21 cellular contexts compared by ENCODE assay signal in genomic region chr6:137848672-137849071, GRCh38. TPM values are rescaled to one million over a fixed set of nuclear protein-coding genes. Genes with fewer than 3 reads are reported as not detected.
DNase-seq lines count a peak whose midpoint lies in the region; ATAC-seq and TF ChIP-seq lines count a peak whose summit lies in the region.
"Had no signal": no experiment of that assay in that cellular context is flagged by ENCODE, and none has a peak within 500 bp of the region (broad histone marks: within the 10 kb centered on the region; RNA-seq: fewer than 3 reads in every experiment).

No MANE protein-coding gene starts in this region.

- CTCF ChIA-PET in IMR-90 (lab: Yijun Ruan, JAX), result interaction anchor here (1.0 to 1.1 kb wide), 2 partner anchors 14 to 49 kb away, joined by 3 to 4 read pairs; no protein-coding TSS in a partner anchor

- H3K18ac ChIP-seq in IMR-90 (ENCODE audit: low read depth, low read length), result peak overlapping the region; percentile 94; the same call in 1 of the 2 replicates

- no CpG with 5 or more reads among the region's 3 CpGs for WGBS in IMR-90 (ENCODE audit: extremely low coverage in 2 of 2, insufficient read length in 1 of 2), 2 experiments
- 82% methylated on average over 3 of the region's 3 CpGs for WGBS in liver
- WGBS in transverse colon (ENCODE audit: low coverage in 1 of 2), 2 donors, result 60 to 63% methylated on average over 3 of the region's 3 CpGs

- H3K36me3 ChIP-seq in IMR-90 (ENCODE audit: control insufficient read depth, insufficient read depth, low read length) (no peaks in the 10 kb centered on the region), liver (ENCODE audit: control insufficient read depth in 4 of 4, insufficient read depth in 3 of 4, low read depth in 1 of 4, low read length in 3 of 4) (no peaks in the 10 kb centered on the region), transverse colon (no peaks in the 10 kb centered on the region)
- H3K36me3 ChIP-seq: ascending aorta, gastroesophageal sphincter, upper lobe of left lung had no signal

- no peak overlapping the region for H4K91ac ChIP-seq in IMR-90 (ENCODE audit: insufficient read depth, low read depth, low read length)

- peaks cover 8% of the 10 kb centered on the region for H3K9me1 ChIP-seq in IMR-90 (ENCODE audit: insufficient read depth, low read length)

- H3K4me1 ChIP-seq in IMR-90 (ENCODE audit: control insufficient read depth, insufficient read depth, low read length) (peaks cover 30% of the 10 kb centered on the region), liver (ENCODE audit: control insufficient read depth in 4 of 4, insufficient read depth in 4 of 4, low read length in 3 of 4) (no peaks in the 10 kb centered on the region), transverse colon (peaks cover 0 to 20% (median 7%) of the 10 kb centered on the region in 4 donors)

- ATAC-seq in IMR-90 (ENCODE audit: low read depth), result peak; percentile 83
- ATAC-seq: gastroesophageal sphincter; natural killer cell; stimulated activated naive CD8-positive, alpha-beta T cell treated with anti-CD3 and anti-CD28 coated beads, Interleukin-15, Interleukin-2, amounts not matched to agents 100 U/mL and 50 U/mL, for 24 hours had no signal

- intact Hi-C loops in IMR-90 (cut with micrococcal nuclease) (loop anchor here (1.0 kb wide), 1 partner anchor 19 kb away; the partner anchor contains the start of gene TNFAIP3), transverse colon (cut with DNase I; ENCODE audit: low total_unique reads) (no loop called here)

- H4K5ac ChIP-seq in IMR-90 (ENCODE audit: low read depth, low read length), result peak overlapping the region; percentile 88; the same call in 1 of the 2 replicates

- dilution Hi-C loops in IMR-90 (cut with HindIII; ENCODE audit: low sequenced_read_pairs, unreplicated experiment), result no loop called here

- no peak overlapping the region for H2BK20ac ChIP-seq in IMR-90 (ENCODE audit: low read depth, low read length)

- H2AK9ac ChIP-seq in IMR-90 (replicated peaks; ENCODE audit: low read depth, low read length, poor library complexity), result no peak overlapping the region

- peak overlapping the region; percentile 99 for H3K27ac ChIP-seq in IMR-90 (ENCODE audit: insufficient read depth, low read length)
- no peak overlapping the region for H3K27ac ChIP-seq in liver (ENCODE audit: low read depth in 1 of 2, low read length in 2 of 2)
- peak overlapping the region; percentile 37 to 70 (median 60) for H3K27ac ChIP-seq in transverse colon
- H3K27ac ChIP-seq: ascending aorta, BLaER1, upper lobe of left lung had no signal

- H3K4me2 ChIP-seq in IMR-90 (ENCODE audit: low read depth, low read length), result peak overlapping the region; percentile 39; the same call in 1 of the 2 replicates
- H3K4me2 ChIP-seq: BLaER1 had no signal

- peak; percentile 92 for DNase-seq in IMR-90
- DNase-seq in dedifferentiated amniotic fluid mesenchymal stem cell (ENCODE audit: extremely low spot score), result peak; percentile 76
- DNase-seq in transverse colon, result no peak
- no peak for DNase-seq in activated CD4-positive, alpha-beta T cell treated with anti-CD3 and anti-CD28 coated beads, Interleukin-2, amount 50 U/mL, for 1 hour
- DNase-seq in DMS79 treated with DMSO at 0.1 percent for 48 hours (lab: John Stamatoyannopoulos, UW), result no peak
- no peak for DNase-seq in Ammon's horn (ENCODE audit: low spot score)
- DNase-seq: activated CD4-positive, CD25-positive, alpha-beta regulatory T cell treated with anti-CD3 and anti-CD28 coated beads, Interleukin-2, amount 50 U/mL, for 72 hours; activated CD8-positive, alpha-beta memory T cell treated with anti-CD3 and anti-CD28 coated beads for 24 hours; activated naive CD4-positive, alpha-beta T cell treated with anti-CD3 and anti-CD28 coated beads, Interleukin-2, amount 50 U/mL, for 16 hours; GDM1; kidney glomerular epithelial cell; natural killer cell; NCI-H526 treated with DMSO at 0.1 percent for 48 hours; stimulated activated CD4-positive, alpha-beta T cell treated with anti-CD3 and anti-CD28 coated beads, Interleukin-4, amount 100 ng/mL, for 1 hour; stimulated activated naive CD8-positive, alpha-beta T cell treated with anti-CD3 and anti-CD28 coated beads, Interleukin-15, Interleukin-2, amounts not matched to agents 100 U/mL and 50 U/mL, for 24 hours; upper lobe of left lung had no signal

- no peak overlapping the region for H2BK120ac ChIP-seq in IMR-90 (ENCODE audit: low read depth, low read length)

- no peaks in the 10 kb centered on the region for H3K9me3 ChIP-seq in IMR-90 (ENCODE audit: control insufficient read depth, insufficient read depth, low read length)
- H3K9me3 ChIP-seq in liver (ENCODE audit: control insufficient read depth in 4 of 4, low read length in 3 of 4), result no peaks in the 10 kb centered on the region
- H3K9me3 ChIP-seq in transverse colon, result no peaks in the 10 kb centered on the region
- H3K9me3 ChIP-seq: ascending aorta, gastroesophageal sphincter, upper lobe of left lung had no signal

- H2BK15ac ChIP-seq in IMR-90 (ENCODE audit: low read depth, low read length), result no peak overlapping the region

- POLR2A ChIA-PET in IMR-90 (lab: Charles Lee; ENCODE audit: unreplicated experiment), result interaction anchor here (0.7 kb wide), 1 partner anchor 18 kb away, joined by 7 read pairs; no protein-coding TSS in a partner anchor

- H3K14ac ChIP-seq in IMR-90 (replicated peaks; ENCODE audit: low read depth, low read length), result peak overlapping the region; percentile 64; the same call in 1 of the 2 replicates

- H3K27me3 ChIP-seq in IMR-90 (ENCODE audit: control insufficient read depth, insufficient read depth, low read length) (no peaks in the 10 kb centered on the region), liver (ENCODE audit: control insufficient read depth in 4 of 4, insufficient read depth in 4 of 4, low read length in 3 of 4) (peaks cover 0 to under 1% (median 0%) of the 10 kb centered on the region in 4 donors), transverse colon (no peaks in the 10 kb centered on the region)
- H3K27me3 ChIP-seq: ascending aorta, BLaER1, gastroesophageal sphincter, upper lobe of left lung had no signal

- no peak overlapping the region for H3K9ac ChIP-seq in IMR-90 (ENCODE audit: low read depth, low read length)
- H3K9ac ChIP-seq in liver (ENCODE audit: low read depth in 1 of 2, low read length in 2 of 2), result no peak overlapping the region
- H3K9ac ChIP-seq: BLaER1 had no signal

- no peak overlapping the region for H3K56ac ChIP-seq in IMR-90 (ENCODE audit: extremely low read depth, insufficient read depth, low read length)

- H3K4me3 ChIP-seq in IMR-90 (ENCODE audit: insufficient read depth, low read depth, low read length), result no peak overlapping the region
- H3K4me3 ChIP-seq in liver (ENCODE audit: low read depth in 1 of 3, low read length in 3 of 3), result no peak overlapping the region
- H3K4me3 ChIP-seq in transverse colon, result no peak overlapping the region
- H3K4me3 ChIP-seq: BLaER1, gastroesophageal sphincter, skin epidermis, upper lobe of left lung had no signal

- peak overlapping the region; percentile 89 for H2BK5ac ChIP-seq in IMR-90 (ENCODE audit: low read depth, low read length, poor library complexity, severe bottlenecking)

- TF ChIP-seq CTCF in IMR-90 (conservative IDR thresholded peaks at IDR 0.05; ENCODE audit: low read depth, low read length) (no peak), liver (IDR thresholded peaks at IDR 0.05; ENCODE audit: low read depth, low read length, missing input control) (no peak), transverse colon (IDR thresholded peaks at IDR 0.05) (no peak)

- H3K23ac ChIP-seq in IMR-90 (ENCODE audit: low read depth, low read length), result no peak overlapping the region

- H3K4ac ChIP-seq in IMR-90 (ENCODE audit: low read depth, low read length), result no peak overlapping the region

- no peak overlapping the region for H2AFZ ChIP-seq in IMR-90 (replicated peaks; ENCODE audit: low read length, poor library complexity)

- H4K8ac ChIP-seq in IMR-90 (ENCODE audit: low read depth in 2 of 2, low read length in 2 of 2), result peak overlapping the region; percentile 73; a peak in 1 of 4 replicates

- TF ChIP-seq EP300 in transverse colon (IDR thresholded peaks at IDR 0.05; ENCODE audit: low read depth), result no peak

- TF ChIP-seq POLR2A in IMR-90 (IDR thresholded peaks at IDR 0.05; ENCODE audit: low read depth, low read length), result no peak
- no peak for TF ChIP-seq POLR2A in transverse colon (IDR thresholded peaks at IDR 0.05)

- TF ChIP-seq RAD21 in IMR-90 (IDR thresholded peaks at IDR 0.05; ENCODE audit: low read length) (no peak), liver (IDR thresholded peaks at IDR 0.05) (no peak)

- no TSS peak for BruUV-seq in IMR-90 (replicated peaks; lab: Mats Ljungman, UMichigan)

- H4K20me1 ChIP-seq in IMR-90 (ENCODE audit: insufficient read depth, low read length), result no peaks in the 10 kb centered on the region
- H4K20me1 ChIP-seq: BLaER1 had no signal

- no peaks in the 10 kb centered on the region; a peak in 1 of 4 replicates for H3K79me1 ChIP-seq in IMR-90 (ENCODE audit: low read depth in 1 of 2, low read length in 2 of 2)

- H2AK5ac ChIP-seq in IMR-90 (ENCODE audit: low read depth, low read length), result no peak overlapping the region; the same call in 1 of the 2 replicates

- in situ Hi-C loops in IMR-90 (cut with MboI; ENCODE audit: low sequenced_read_pairs), result loop anchor here (25.0 kb wide), 1 partner anchor 564 kb away; the partner anchor contains the start of gene HEBP2
- in situ Hi-C loops in transverse colon (cut with MboI; ENCODE audit: low pct_ligation_motif_present in 1 of 4, low pct_unique_long_range_greater_than_20kb in 1 of 4, low sequenced_read_pairs in 3 of 4), result no loop called here

TF ChIP-seq in IMR-90, 13 proteins besides CTCF, POLR2A, EP300 and RAD21:
- peak; percentile 57; the same call in 1 of the 2 replicates for TF ChIP-seq CEBPB (IDR thresholded peaks at IDR 0.05; ENCODE audit: low read depth, low read length)
- peak; percentile 40; the same call in 1 of the 2 replicates for TF ChIP-seq FOS (IDR thresholded peaks at IDR 0.05; ENCODE audit: low read depth, low read length)
- no peak for TF ChIP-seq SMC3 (IDR thresholded peaks at IDR 0.05; ENCODE audit: low read depth, low read length)

TF ChIP-seq in liver, 16 proteins besides CTCF, POLR2A, EP300 and RAD21 (continues in another document):
- TF ChIP-seq RXRA (IDR thresholded peaks at IDR 0.05), result no peak

RNA-seq across cellular contexts. Expression of gene TNFAIP3, which starts 18.4 kb away (rescaled TPM):
- total RNA-seq in IMR-90 (2012; rRNA removed) (4.4 and 5.0 TPM in 2 replicates), liver (1 to 10 TPM; 4.5 to 8.0 TPM), transverse colon (10 to 100 TPM; 21.4 to 46.8 (median 36.3) TPM)
- polyA plus RNA-seq in IMR-90 (2012; rRNA removed) (12.6 and 14.2 TPM in 2 replicates), liver (1 to 10 TPM; 5.4 to 7.9 TPM)
- polyA plus RNA-seq in IMR-90 (2012; cell fraction: cytosol; rRNA removed), result 3.5 and 6.8 TPM in 2 replicates
- polyA plus RNA-seq in IMR-90 (2012; cell fraction: nucleus; rRNA removed; ENCODE audit: low replicate concordance), result 29.5 and 108 TPM in 2 replicates

Comparison
In these comparisons a context has a peak if more than half of its experiments do, and no peak if none do; other contexts are left out.
1. DNase-seq: peak in IMR-90 (single experiment) and dedifferentiated amniotic fluid mesenchymal stem cell (single experiment); none in transverse colon (single experiment), activated CD4-positive, alpha-beta T cell treated with anti-CD3 and anti-CD28 coated beads, Interleukin-2, amount 50 U/mL, for 1 hour (single experiment), DMS79 treated with DMSO at 0.1 percent for 48 hours (single experiment) and Ammon's horn (single experiment).
2. H3K27ac ChIP-seq: peak in IMR-90 (single experiment) and transverse colon (4 of 4); none in liver (0 of 2).